In the genomic region with DNA sequence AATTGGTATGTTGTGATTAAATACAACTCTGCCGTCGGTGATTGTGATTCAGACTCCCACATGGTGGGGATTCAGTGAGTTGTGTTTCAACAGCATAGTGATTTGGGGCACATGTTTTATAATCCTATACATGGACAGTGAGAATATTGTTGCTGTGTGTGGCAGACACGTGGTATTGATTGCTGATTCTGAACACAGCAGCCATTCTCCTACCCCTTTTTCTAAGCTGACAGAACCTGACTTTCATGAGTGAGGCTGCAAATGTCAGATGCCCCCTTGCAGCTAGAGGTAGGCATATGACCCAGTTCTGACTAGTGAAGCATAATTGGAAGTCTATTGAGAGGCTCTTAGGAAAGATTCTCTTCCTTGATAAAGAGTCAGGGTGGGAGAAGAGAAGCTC, we compare ENCODE assay signal across 19 cellular contexts.
DNase-seq lines count a peak whose midpoint lies in the region; ATAC-seq and TF ChIP-seq lines count a peak whose summit lies in the region.
"Had no signal": no experiment of that assay in that cellular context is flagged by ENCODE, and none has a peak within 500 bp of the region (broad histone marks: within the 10 kb centered on the region; RNA-seq: fewer than 3 reads in every experiment).

No MANE protein-coding gene starts in this region.

- H3K9me3 ChIP-seq in left ventricle myocardium inferior (replicated peaks) (no peaks in the 10 kb centered on the region), right cardiac atrium (ENCODE audit: control insufficient read depth, low read length) (no peaks in the 10 kb centered on the region)
- H3K9me3 ChIP-seq: BE2C, HAP-1 had no signal

- H3K36me3 ChIP-seq in left ventricle myocardium inferior, result no peaks in the 10 kb centered on the region
- H3K36me3 ChIP-seq: BE2C; BLaER1 treated with 17β-estradiol and CSF1 and Interleukin-3, amounts not matched to agents 10 nM and 100 nM; HAP-1 had no signal

- TF ChIP-seq CTCF in left ventricle myocardium inferior (IDR thresholded peaks at IDR 0.05; ENCODE audit: borderline replicate concordance), result no peak

- H3K4me3 ChIP-seq in left ventricle myocardium inferior (no peak overlapping the region), right cardiac atrium (ENCODE audit: low read length) (no peak overlapping the region)
- H3K4me3 ChIP-seq: BLaER1 treated with 17β-estradiol and CSF1 and Interleukin-3, amounts not matched to agents 10 nM and 100 nM; GM12878; HAP-1 had no signal

- DNase-seq in left ventricle myocardium inferior (no peak), right cardiac atrium (no peak), fibroblast of gingiva (ENCODE audit: low read depth) (peak; percentile 34), retina (peak; percentile 10), T-helper 1 cell (no peak), HK-2 (ENCODE audit: unreplicated experiment) (no peak)
- DNase-seq: BE2C; CD4-positive, alpha-beta T cell; CD8-positive, alpha-beta memory T cell; DMS 273 treated with DMSO at 0.1 percent for 48 hours; DMS79; EL; GDM1; GOT3; HFFc6 had no signal

- H3K27me3 ChIP-seq in left ventricle myocardium inferior (ENCODE audit: low read depth) (no peaks in the 10 kb centered on the region), right cardiac atrium (ENCODE audit: control insufficient read depth, insufficient read depth) (no peaks in the 10 kb centered on the region)
- H3K27me3 ChIP-seq: BE2C; BLaER1 treated with 17β-estradiol and CSF1 and Interleukin-3, amounts not matched to agents 10 nM and 100 nM had no signal

- H3K4me1 ChIP-seq in left ventricle myocardium inferior (peaks cover 17% of the 10 kb centered on the region), right cardiac atrium (ENCODE audit: control insufficient read depth, insufficient read depth, low read length) (no peaks in the 10 kb centered on the region)
- H3K4me1 ChIP-seq: BE2C; BLaER1 treated with 17β-estradiol and CSF1 and Interleukin-3, amounts not matched to agents 10 nM and 100 nM; HAP-1 had no signal

- WGBS in right cardiac atrium, result 45% methylated on average over 3 of the region's 3 CpGs

- peak overlapping the region; percentile 62 for H3K27ac ChIP-seq in left ventricle myocardium inferior (replicated peaks)
- no peak overlapping the region for H3K27ac ChIP-seq in right cardiac atrium (ENCODE audit: low read length)
- H3K27ac ChIP-seq: 22Rv1; BLaER1 treated with 17β-estradiol and CSF1 and Interleukin-3, amounts not matched to agents 10 nM and 100 nM had no signal

- no peak for ATAC-seq in right cardiac atrium
- ATAC-seq: GM12878 had no signal

- intact Hi-C loops in left ventricle myocardium inferior (cut with micrococcal nuclease), result no loop called here
- intact Hi-C loops in right cardiac atrium (cut with DNase I), result no loop called here

Comparison
In these comparisons a context has a peak if more than half of its experiments do, and no peak if none do; other contexts are left out.
1. DNase-seq: peak in fibroblast of gingiva (single experiment) and retina (single experiment); none in left ventricle myocardium inferior (single experiment), right cardiac atrium (0 of 3), T-helper 1 cell (0 of 5) and HK-2 (single experiment).